In genomic region chr20:57749861-57750260, GRCh38 we compare ENCODE assay signal across 1 cellular context.
TF ChIP-seq lines count a peak whose summit lies in the region.

No MANE protein-coding gene starts in this region.

TF ChIP-seq in WTC11, 78 proteins besides CTCF, POLR2A, EP300 and RAD21 (continued from another document):
- no peak for TF ChIP-seq USF2 (CRISPR knock-in tag; IDR thresholded peaks at IDR 0.05)
- no peak for TF ChIP-seq PRDM15 (CRISPR knock-in tag; IDR thresholded peaks at IDR 0.05)
TF ChIP-seq in WTC11: peak in this region for 0.
